ENCODE assay signal across 1 cellular context in the genomic region with DNA sequence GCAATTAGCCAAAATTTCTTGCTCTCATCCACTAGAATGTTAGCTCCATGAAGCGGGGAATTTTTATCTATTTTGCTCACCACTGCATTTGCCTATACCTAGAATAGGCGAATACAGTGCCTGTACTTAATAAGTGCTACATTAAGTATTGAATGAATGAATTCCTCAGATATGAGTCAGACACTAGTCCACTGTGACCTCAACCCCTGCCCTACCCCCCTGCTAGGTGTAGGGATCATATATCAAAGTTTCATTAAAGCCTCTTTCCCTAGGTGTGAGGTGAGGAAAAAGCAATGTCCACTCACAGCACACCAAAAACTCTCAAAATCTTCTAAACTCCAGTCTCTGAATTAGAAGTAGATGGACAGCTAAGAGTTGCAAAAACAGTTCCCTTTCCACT.
A peak's percentile ranks its signal among the peaks of the same experiment; 100 is the strongest.
TF ChIP-seq lines count a peak whose summit lies in the region.

No MANE protein-coding gene starts in this region.

TF ChIP-seq in HepG2, 621 proteins besides CTCF, POLR2A, EP300 and RAD21:
- no peak for TF ChIP-seq JUND (CRISPR knock-in tag; IDR thresholded peaks at IDR 0.05)
- TF ChIP-seq TEF (CRISPR knock-in tag; IDR thresholded peaks at IDR 0.05), result no peak
- TF ChIP-seq RFXAP (CRISPR knock-in tag; IDR thresholded peaks at IDR 0.05; ENCODE audit: borderline replicate concordance), result no peak
- TF ChIP-seq, protein P1, sequence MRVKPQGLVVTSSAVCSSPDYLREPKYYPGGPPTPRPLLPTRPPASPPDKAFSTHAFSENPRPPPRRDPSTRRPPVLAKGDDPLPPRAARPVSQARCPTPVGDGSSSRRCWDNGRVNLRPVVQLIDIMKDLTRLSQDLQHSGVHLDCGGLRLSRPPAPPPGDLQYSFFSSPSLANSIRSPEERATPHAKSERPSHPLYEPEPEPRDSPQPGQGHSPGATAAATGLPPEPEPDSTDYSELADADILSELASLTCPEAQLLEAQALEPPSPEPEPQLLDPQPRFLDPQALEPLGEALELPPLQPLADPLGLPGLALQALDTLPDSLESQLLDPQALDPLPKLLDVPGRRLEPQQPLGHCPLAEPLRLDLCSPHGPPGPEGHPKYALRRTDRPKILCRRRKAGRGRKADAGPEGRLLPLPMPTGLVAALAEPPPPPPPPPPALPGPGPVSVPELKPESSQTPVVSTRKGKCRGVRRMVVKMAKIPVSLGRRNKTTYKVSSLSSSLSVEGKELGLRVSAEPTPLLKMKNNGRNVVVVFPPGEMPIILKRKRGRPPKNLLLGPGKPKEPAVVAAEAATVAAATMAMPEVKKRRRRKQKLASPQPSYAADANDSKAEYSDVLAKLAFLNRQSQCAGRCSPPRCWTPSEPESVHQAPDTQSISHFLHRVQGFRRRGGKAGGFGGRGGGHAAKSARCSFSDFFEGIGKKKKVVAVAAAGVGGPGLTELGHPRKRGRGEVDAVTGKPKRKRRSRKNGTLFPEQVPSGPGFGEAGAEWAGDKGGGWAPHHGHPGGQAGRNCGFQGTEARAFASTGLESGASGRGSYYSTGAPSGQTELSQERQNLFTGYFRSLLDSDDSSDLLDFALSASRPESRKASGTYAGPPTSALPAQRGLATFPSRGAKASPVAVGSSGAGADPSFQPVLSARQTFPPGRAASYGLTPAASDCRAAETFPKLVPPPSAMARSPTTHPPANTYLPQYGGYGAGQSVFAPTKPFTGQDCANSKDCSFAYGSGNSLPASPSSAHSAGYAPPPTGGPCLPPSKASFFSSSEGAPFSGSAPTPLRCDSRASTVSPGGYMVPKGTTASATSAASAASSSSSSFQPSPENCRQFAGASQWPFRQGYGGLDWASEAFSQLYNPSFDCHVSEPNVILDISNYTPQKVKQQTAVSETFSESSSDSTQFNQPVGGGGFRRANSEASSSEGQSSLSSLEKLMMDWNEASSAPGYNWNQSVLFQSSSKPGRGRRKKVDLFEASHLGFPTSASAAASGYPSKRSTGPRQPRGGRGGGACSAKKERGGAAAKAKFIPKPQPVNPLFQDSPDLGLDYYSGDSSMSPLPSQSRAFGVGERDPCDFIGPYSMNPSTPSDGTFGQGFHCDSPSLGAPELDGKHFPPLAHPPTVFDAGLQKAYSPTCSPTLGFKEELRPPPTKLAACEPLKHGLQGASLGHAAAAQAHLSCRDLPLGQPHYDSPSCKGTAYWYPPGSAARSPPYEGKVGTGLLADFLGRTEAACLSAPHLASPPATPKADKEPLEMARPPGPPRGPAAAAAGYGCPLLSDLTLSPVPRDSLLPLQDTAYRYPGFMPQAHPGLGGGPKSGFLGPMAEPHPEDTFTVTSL (CRISPR knock-in tag; IDR thresholded peaks at IDR 0.05; ENCODE audit: borderline replicate concordance), result no peak
- no peak for TF ChIP-seq ZNF441 (CRISPR knock-in tag; IDR thresholded peaks at IDR 0.05; ENCODE audit: borderline replicate concordance)
- no peak for TF ChIP-seq FLYWCH1 (CRISPR knock-in tag; IDR thresholded peaks at IDR 0.05)
- TF ChIP-seq SIX4 (CRISPR knock-in tag; IDR thresholded peaks at IDR 0.05), result peak; percentile 80
- TF ChIP-seq PAXIP1 (CRISPR knock-in tag; conservative IDR thresholded peaks at IDR 0.05), result no peak
- no peak for TF ChIP-seq ATF7-NPFF (CRISPR knock-in tag; IDR thresholded peaks at IDR 0.05; ENCODE audit: low read depth)
- no peak for TF ChIP-seq BCLAF1 (IDR thresholded peaks at IDR 0.05)
- no peak for TF ChIP-seq ZNF124 (CRISPR knock-in tag; IDR thresholded peaks at IDR 0.05)
- peak; percentile 31; the same call in 1 of the 2 replicates for TF ChIP-seq FOSL2 (CRISPR knock-in tag; IDR thresholded peaks at IDR 0.05)
TF ChIP-seq in HepG2: peak in this region for 2.
